Comparison of ENCODE assay signal across 8 cellular contexts in genomic region chr4:113756005-113756410, GRCh38. TPM values are rescaled to one million over a fixed set of nuclear protein-coding genes. Genes with fewer than 3 reads are reported as not detected.
DNase-seq lines count a peak whose midpoint lies in the region; ATAC-seq, FAIRE-seq and TF ChIP-seq lines count a peak whose summit lies in the region.

No MANE protein-coding gene starts in this region.

- TF ChIP-seq RAD21 in HepG2 (CRISPR knock-in tag; IDR thresholded peaks at IDR 0.05) = no peak

- H3K27me3 ChIP-seq in HepG2 (ENCODE audit: control insufficient read depth in 1 of 2, insufficient read depth in 2 of 2, low read length in 2 of 2) (no peaks in the 10 kb centered on the region; a peak in 1 of 5 replicates), right lobe of liver (no peaks in the 10 kb centered on the region), kidney epithelial cell (ENCODE audit: control insufficient read depth, insufficient read depth, low read length) (no peaks in the 10 kb centered on the region)

- H3K4me1 ChIP-seq in HepG2 (ENCODE audit: insufficient read depth, low read length) (peaks cover 44% of the 10 kb centered on the region), right lobe of liver (peaks cover 0 to 13% (median 3%) of the 10 kb centered on the region in 4 donors)

- no TSS peak for BruUV-seq in HepG2 (replicated peaks; lab: Mats Ljungman, UMichigan)

- CTCF ChIA-PET in HepG2 (lab: Yijun Ruan, JAX; ENCODE audit: low intra/inter-chr PET ratio, low total read pairs) = no interaction called here

- intact Hi-C loops in HepG2 (cut with micrococcal nuclease; ENCODE audit: unreplicated experiment) (no loop called here), right lobe of liver (cut with DNase I) (no loop called here)

- DNase-seq in HepG2 (ENCODE audit: low spot score) (peak; percentile 82), right lobe of liver (no peak), RPMI7951 (ENCODE audit: low read depth) (peak; percentile 55), kidney epithelial cell (ENCODE audit: low read depth) (peak; percentile 42), middle frontal gyrus (ENCODE audit: extremely low spot score, low spot score) (no peak), activated gamma-delta T cell (lab: John Stamatoyannopoulos, UW) (no peak)
- no peak for DNase-seq in activated CD4-positive, alpha-beta T cell treated with anti-CD3 and anti-CD28 coated beads for 48 hours

- in situ Hi-C loops in HepG2 (cut with HindIII; ENCODE audit: extremely low pct_ligation_motif_present, low pct_unique_long_range_greater_than_20kb) = no loop called here

- WGBS in HepG2 (ENCODE audit: low lambda C conversion rate) = 68% methylated on average over 1 of the region's 1 CpG
- 63% methylated on average over 1 of the region's 1 CpG for WGBS in right lobe of liver (ENCODE audit: insufficient coverage, low coverage, low lambda C conversion rate, missing lambda C conversion rate)

- TF ChIP-seq EP300 in HepG2 (IDR thresholded peaks at IDR 0.05; ENCODE audit: low read depth in 2 of 2, low read length in 2 of 2) = peak in 1 of 2 experiments; percentile 31; a peak in 1 of 4 replicates
- TF ChIP-seq EP300 in HepG2 (CRISPR knock-in tag; IDR thresholded peaks at IDR 0.05; ENCODE audit: borderline replicate concordance) = no peak

- no peak for FAIRE-seq in HepG2 (lab: Jason Lieb, UNC)

- H3K9ac ChIP-seq in HepG2 (ENCODE audit: insufficient read depth, low read depth, low read length) = no peak overlapping the region

- H2AFZ ChIP-seq in HepG2 (ENCODE audit: low read length) = no peak overlapping the region

- peak overlapping the region; percentile 27 for H3K4me2 ChIP-seq in HepG2 (ENCODE audit: low read depth, low read length)

- POLR2A ChIA-PET in HepG2 (lab: Yijun Ruan, JAX) = no interaction called here

- 0 out of 6 replicates have a peak overlapping the region, but pooled peaks of 1 of the 3 experiments have one; percentile 29 for H3K4me3 ChIP-seq in HepG2 (replicated peaks in 1 of 3; ENCODE audit: insufficient read depth in 1 of 3, low read depth in 2 of 3, low read length in 3 of 3)
- H3K4me3 ChIP-seq in right lobe of liver = no peak overlapping the region
- H3K4me3 ChIP-seq in kidney epithelial cell (ENCODE audit: low read depth, low read length) = no peak overlapping the region

- H3K36me3 ChIP-seq in HepG2 (replicated peaks in 1 of 2; ENCODE audit: control insufficient read depth in 1 of 2, insufficient read depth in 2 of 2, low read length in 2 of 2) (no peaks in the 10 kb centered on the region), right lobe of liver (peaks cover 0 to 3% (median under 1%) of the 10 kb centered on the region in 4 donors), kidney epithelial cell (ENCODE audit: control insufficient read depth, insufficient read depth, low read length) (no peaks in the 10 kb centered on the region)

- H4K20me1 ChIP-seq in HepG2 (ENCODE audit: insufficient read depth, low read length) = no peaks in the 10 kb centered on the region

- TF ChIP-seq POLR2A in HepG2 (IDR thresholded peaks at IDR 0.05; ENCODE audit: insufficient read depth in 1 of 2, low read depth in 2 of 2, low read length in 2 of 2) = no peak
- TF ChIP-seq POLR2A in right lobe of liver (IDR thresholded peaks at IDR 0.05) = no peak

- H3K79me2 ChIP-seq in HepG2 (ENCODE audit: insufficient read depth, low read length) = peaks cover 53% of the 10 kb centered on the region

- ATAC-seq in HepG2 = peak; percentile 43
- no peak for ATAC-seq in right lobe of liver
- ATAC-seq in HG02885 (IDR thresholded peaks at IDR 0.05; ENCODE audit: poor library complexity, unreplicated experiment) = peak; percentile 87

- H3K9me3 ChIP-seq in HepG2 (ENCODE audit: low read length) = no peaks in the 10 kb centered on the region
- H3K9me3 ChIP-seq in right lobe of liver = no peaks in the 10 kb centered on the region

- no peak for TF ChIP-seq CTCF in HepG2 (CRISPR knock-in tag; IDR thresholded peaks at IDR 0.05)
- no peak for TF ChIP-seq CTCF in right lobe of liver (IDR thresholded peaks at IDR 0.05)
- TF ChIP-seq CTCF in kidney epithelial cell (IDR thresholded peaks at IDR 0.05; ENCODE audit: insufficient read depth, low read length, poor library complexity, severe bottlenecking) = no peak

- H3K27ac ChIP-seq in HepG2 (ENCODE audit: extremely low read length, insufficient read depth, low read length) (peak overlapping the region; percentile 26), right lobe of liver (no peak overlapping the region)

TF ChIP-seq in HepG2, 621 proteins besides CTCF, POLR2A, EP300 and RAD21 (continues in another document):
- no peak for TF ChIP-seq GMEB2 (CRISPR knock-in tag; IDR thresholded peaks at IDR 0.05; ENCODE audit: low read depth)
- 0 out of 2 replicates have a peak, but pooled peaks have one; percentile 39 for TF ChIP-seq LCORL (IDR thresholded peaks at IDR 0.05)
- TF ChIP-seq LCORL (CRISPR knock-in tag; IDR thresholded peaks at IDR 0.05) = no peak
- TF ChIP-seq FOXA1 (IDR thresholded peaks at IDR 0.05) = no peak
- TF ChIP-seq FOXA1 (CRISPR knock-in tag; IDR thresholded peaks at IDR 0.05) = peak; percentile 7; the same call in 1 of the 2 replicates
- no peak for TF ChIP-seq ZMYM4 (CRISPR knock-in tag; IDR thresholded peaks at IDR 0.05)

RNA-seq across cellular contexts. Expression of gene CAMK2D, which starts 5.5 kb away (rescaled TPM):
- total RNA-seq in HepG2 (2016; rRNA removed; fragmentation: Illumina TruSeq; extraction: Trizol) (65.4 and 86.7 TPM in 2 replicates), right lobe of liver (10 to 100 TPM; 17.0 to 30.6 (median 22.6) TPM), kidney epithelial cell (28.1 and 36.2 TPM in 2 replicates)
- total RNA-seq in HepG2 (2016; cell fraction: cytosol; rRNA removed; fragmentation: Illumina TruSeq; extraction: Trizol; ENCODE audit: low read depth) = 5.3 and 6.4 TPM in 2 replicates
- total RNA-seq in HepG2 (2016; cell fraction: insoluble cytoplasmic fraction; rRNA removed; fragmentation: Illumina TruSeq; extraction: Trizol) = 64.9 and 87.5 TPM in 2 replicates
- 15.6 and 15.7 TPM in 2 replicates for total RNA-seq in HepG2 (2016; cell fraction: membrane; rRNA removed; fragmentation: Illumina TruSeq; extraction: Trizol)
- 73.6 and 76.3 TPM in 2 replicates for total RNA-seq in HepG2 (2016; cell fraction: nucleus; rRNA removed; fragmentation: Illumina TruSeq; extraction: Trizol)
- polyA plus RNA-seq in HepG2 (2011; rRNA removed) = 12.9 and 18.0 TPM in 2 replicates
- polyA plus RNA-seq in HepG2 (2011; cell fraction: cytosol; rRNA removed) = 7.2 and 11.1 TPM in 2 replicates
- 10.2 and 12.5 TPM in 2 replicates for polyA plus RNA-seq in HepG2 (2011; cell fraction: nucleus; rRNA removed)
- 12.4 and 24.9 TPM in 2 replicates for polyA plus RNA-seq in HepG2 (2012)
- polyA plus RNA-seq in HepG2 (2016; cell fraction: cytosol; fragmentation: Illumina TruSeq; extraction: Trizol; ENCODE audit: low read depth) = 2.1 and 2.5 TPM in 2 replicates
- polyA plus RNA-seq in HepG2 (2016; cell fraction: insoluble cytoplasmic fraction; fragmentation: Illumina TruSeq; extraction: Trizol; ENCODE audit: low read depth) = 52.0 and 56.8 TPM in 2 replicates
- polyA plus RNA-seq in HepG2 (2016; cell fraction: membrane; fragmentation: Illumina TruSeq; extraction: Trizol; ENCODE audit: low read depth) = 6.8 and 7.3 TPM in 2 replicates
- polyA plus RNA-seq in HepG2 (2016; cell fraction: nucleus; fragmentation: Illumina TruSeq; extraction: Trizol; ENCODE audit: insufficient read depth, low read depth) = 34.5 and 36.0 TPM in 2 replicates
- 3.7 and 30.5 TPM in 2 replicates for polyA minus RNA-seq in HepG2 (2011; rRNA and poly(A)+ RNA removed; ENCODE audit: low replicate concordance)
- 24.3 and 30.2 TPM in 2 replicates for polyA minus RNA-seq in HepG2 (2011; cell fraction: cytosol; rRNA and poly(A)+ RNA removed)
- 97.8 and 99.0 TPM in 2 replicates for polyA minus RNA-seq in HepG2 (2011; cell fraction: nucleus; rRNA and poly(A)+ RNA removed)
- 22.2 and 23.3 TPM in 2 replicates for total RNA-seq in RPMI7951 (2014; rRNA removed; shearing (Covaris generic))

Comparison
In these comparisons a context has a peak if more than half of its experiments do, and no peak if none do; other contexts are left out.
1. ATAC-seq: peak in HepG2 (single experiment) and HG02885 (single experiment); none in right lobe of liver (0 of 4).
2. DNase-seq: peak in HepG2 (single experiment), RPMI7951 (single experiment) and kidney epithelial cell (single experiment); none in right lobe of liver (0 of 3), middle frontal gyrus (single experiment), activated CD4-positive, alpha-beta T cell treated with anti-CD3 and anti-CD28 coated beads for 48 hours (single experiment) and activated gamma-delta T cell (single experiment).